In the genomic region with DNA sequence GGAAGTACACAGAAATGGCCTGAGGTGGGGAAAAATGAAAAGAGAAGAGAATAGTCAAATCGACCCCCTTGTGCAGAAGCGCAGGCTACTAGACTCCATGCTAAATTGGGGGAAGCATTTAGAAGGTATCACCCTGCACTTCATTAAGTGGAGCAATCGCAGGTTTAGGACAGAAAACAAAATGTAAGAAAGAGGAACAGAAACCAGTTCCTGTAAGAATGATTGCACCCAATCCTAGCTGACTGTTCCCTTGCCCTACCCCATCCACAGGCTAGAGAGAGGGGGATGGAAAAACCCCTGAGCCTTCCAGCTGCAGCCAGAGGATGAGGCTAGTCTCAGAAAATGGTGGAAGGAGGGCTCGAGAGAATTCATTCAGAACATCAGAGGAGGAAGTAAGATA, we compare ENCODE assay signal across 1 cellular context.
TF ChIP-seq lines count a peak whose summit lies in the region.

No MANE protein-coding gene starts in this region.

TF ChIP-seq in HepG2, 621 proteins besides CTCF, POLR2A, EP300 and RAD21 (continued from another document):
- TF ChIP-seq ZNF772 (CRISPR knock-in tag; IDR thresholded peaks at IDR 0.05) = no peak
- TF ChIP-seq ZNF556 (CRISPR knock-in tag; IDR thresholded peaks at IDR 0.05; ENCODE audit: borderline replicate concordance) = no peak
- TF ChIP-seq, protein P1, sequence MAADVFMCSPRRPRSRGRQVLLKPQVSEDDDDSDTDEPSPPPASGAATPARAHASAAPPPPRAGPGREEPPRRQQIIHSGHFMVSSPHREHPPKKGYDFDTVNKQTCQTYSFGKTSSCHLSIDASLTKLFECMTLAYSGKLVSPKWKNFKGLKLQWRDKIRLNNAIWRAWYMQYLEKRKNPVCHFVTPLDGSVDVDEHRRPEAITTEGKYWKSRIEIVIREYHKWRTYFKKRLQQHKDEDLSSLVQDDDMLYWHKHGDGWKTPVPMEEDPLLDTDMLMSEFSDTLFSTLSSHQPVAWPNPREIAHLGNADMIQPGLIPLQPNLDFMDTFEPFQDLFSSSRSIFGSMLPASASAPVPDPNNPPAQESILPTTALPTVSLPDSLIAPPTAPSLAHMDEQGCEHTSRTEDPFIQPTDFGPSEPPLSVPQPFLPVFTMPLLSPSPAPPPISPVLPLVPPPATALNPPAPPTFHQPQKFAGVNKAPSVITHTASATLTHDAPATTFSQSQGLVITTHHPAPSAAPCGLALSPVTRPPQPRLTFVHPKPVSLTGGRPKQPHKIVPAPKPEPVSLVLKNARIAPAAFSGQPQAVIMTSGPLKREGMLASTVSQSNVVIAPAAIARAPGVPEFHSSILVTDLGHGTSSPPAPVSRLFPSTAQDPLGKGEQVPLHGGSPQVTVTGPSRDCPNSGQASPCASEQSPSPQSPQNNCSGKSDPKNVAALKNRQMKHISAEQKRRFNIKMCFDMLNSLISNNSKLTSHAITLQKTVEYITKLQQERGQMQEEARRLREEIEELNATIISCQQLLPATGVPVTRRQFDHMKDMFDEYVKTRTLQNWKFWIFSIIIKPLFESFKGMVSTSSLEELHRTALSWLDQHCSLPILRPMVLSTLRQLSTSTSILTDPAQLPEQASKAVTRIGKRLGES (CRISPR knock-in tag; IDR thresholded peaks at IDR 0.05; ENCODE audit: borderline replicate concordance) = no peak
- no peak for TF ChIP-seq ZNF879 (CRISPR knock-in tag; IDR thresholded peaks at IDR 0.05)
- no peak for TF ChIP-seq ZSCAN29 (CRISPR knock-in tag; conservative IDR thresholded peaks at IDR 0.05)
- no peak for TF ChIP-seq ESRRA (CRISPR knock-in tag; IDR thresholded peaks at IDR 0.05; ENCODE audit: low read depth)
- TF ChIP-seq, protein P2, sequence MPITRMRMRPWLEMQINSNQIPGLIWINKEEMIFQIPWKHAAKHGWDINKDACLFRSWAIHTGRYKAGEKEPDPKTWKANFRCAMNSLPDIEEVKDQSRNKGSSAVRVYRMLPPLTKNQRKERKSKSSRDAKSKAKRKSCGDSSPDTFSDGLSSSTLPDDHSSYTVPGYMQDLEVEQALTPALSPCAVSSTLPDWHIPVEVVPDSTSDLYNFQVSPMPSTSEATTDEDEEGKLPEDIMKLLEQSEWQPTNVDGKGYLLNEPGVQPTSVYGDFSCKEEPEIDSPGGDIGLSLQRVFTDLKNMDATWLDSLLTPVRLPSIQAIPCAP (CRISPR knock-in tag; IDR thresholded peaks at IDR 0.05; ENCODE audit: low read depth) = no peak
- no peak for TF ChIP-seq ZNF3 (CRISPR knock-in tag; IDR thresholded peaks at IDR 0.05)
- TF ChIP-seq GATA4 (IDR thresholded peaks at IDR 0.05; ENCODE audit: borderline replicate concordance, low read depth) = no peak
- no peak for TF ChIP-seq SIN3A (IDR thresholded peaks at IDR 0.05; ENCODE audit: borderline replicate concordance, low read depth, low read length)
- TF ChIP-seq ZNF280B (CRISPR knock-in tag; IDR thresholded peaks at IDR 0.05; ENCODE audit: borderline replicate concordance) = no peak
- no peak for TF ChIP-seq ZUFSP (CRISPR knock-in tag; IDR thresholded peaks at IDR 0.05; ENCODE audit: borderline replicate concordance)
- no peak for TF ChIP-seq ZNF18 (CRISPR knock-in tag; IDR thresholded peaks at IDR 0.05; ENCODE audit: insufficient replicate concordance)
